ENCODE assay signal across 22 cellular contexts in genomic region chr1:194533641-194534040, GRCh38.
"Had no signal": no experiment of that assay in that cellular context is flagged by ENCODE, and none has a peak within 500 bp of the region (broad histone marks: within the 10 kb centered on the region; RNA-seq: fewer than 3 reads in every experiment).

No MANE protein-coding gene starts in this region.

- H3K9me3 Mint-ChIP-seq: activated T-helper 1 cell treated with anti-CD3 and anti-CD28 coated beads, Interleukin-12 subunit alpha, Interleukin-12 subunit beta, Interleukin-2, Interleukin-4 antibody, amounts not matched to agents 30 ng/mL and 10 ng/mL and 1 ng/mL, durations not matched to agents 14 hours and 24 hours and 36 hours had no signal

- DNase-seq: activated CD4-positive, alpha-beta T cell treated with anti-CD3 and anti-CD28 coated beads, Interleukin-2, amount 50 U/mL, for 48 hours; activated gamma-delta T cell treated with Interleukin-2 at 50 U/mL for 16 hours; adrenal gland; dermis blood vessel endothelial cell; effector memory CD4-positive, alpha-beta T cell; foreskin fibroblast; glutamatergic neuron; hippocampal formation; left ventricle myocardium superior; occipital lobe; posterior cingulate gyrus; stimulated activated CD4-positive, alpha-beta T cell treated with anti-CD3 and anti-CD28 coated beads, Interleukin-1b, Interleukin-23, amount 100 ng/mL, for 48 hours; stimulated activated naive CD4-positive, alpha-beta T cell treated with Interleukin-2 at 50 U/mL for 16 hours; substantia nigra; T-helper 17 cell had no signal

- H3K27me3 ChIP-seq: adrenal gland, cardiac muscle cell, tibial nerve had no signal

- H3K27ac ChIP-seq: adrenal gland, cardiac muscle cell, tibial nerve had no signal

- H3K36me3 Mint-ChIP-seq: activated naive CD4-positive, alpha-beta T cell treated with anti-CD3 and anti-CD28 coated beads, Interleukin-2, amount 50 U/mL, for 72 hours had no signal

- FAIRE-seq: endothelial cell of umbilical vein, keratinocyte, urothelium cell line had no signal

- H3K27ac Mint-ChIP-seq: activated naive CD4-positive, alpha-beta T cell treated with anti-CD3 and anti-CD28 coated beads, Interleukin-2, amount 50 U/mL, for 72 hours; activated T-helper 1 cell treated with anti-CD3 and anti-CD28 coated beads, Interleukin-12 subunit alpha, Interleukin-12 subunit beta, Interleukin-2, Interleukin-4 antibody, amounts not matched to agents 30 ng/mL and 10 ng/mL and 1 ng/mL, durations not matched to agents 14 hours and 24 hours and 36 hours; T-helper 17 cell had no signal

- ATAC-seq: activated naive CD4-positive, alpha-beta T cell treated with anti-CD3 and anti-CD28 coated beads, Interleukin-2, amount 50 U/mL, for 72 hours; left ventricle myocardium superior; T-helper 17 cell had no signal

- H3K9me3 ChIP-seq: adrenal gland, tibial nerve had no signal

- H3K4me3 ChIP-seq: adrenal gland, cardiac muscle cell, tibial nerve had no signal

- H3K4me1 ChIP-seq: adrenal gland, tibial nerve had no signal

- H3K4me1 Mint-ChIP-seq: T-helper 17 cell had no signal

- H3K4me3 Mint-ChIP-seq: activated T-helper 1 cell treated with anti-CD3 and anti-CD28 coated beads, Interleukin-12 subunit alpha, Interleukin-12 subunit beta, Interleukin-2, Interleukin-4 antibody, amounts not matched to agents 30 ng/mL and 10 ng/mL and 1 ng/mL, durations not matched to agents 14 hours and 24 hours and 36 hours; T-helper 17 cell had no signal

- H3K36me3 ChIP-seq: adrenal gland, cardiac muscle cell, tibial nerve had no signal
